21 cellular contexts compared by ENCODE assay signal in genomic region chr9:93669958-93670207, GRCh38.
A peak's percentile ranks its signal among the peaks of the same experiment; 100 is the strongest.
DNase-seq lines count a peak whose midpoint lies in the region; ATAC-seq and TF ChIP-seq lines count a peak whose summit lies in the region.
"Had no signal": no experiment of that assay in that cellular context is flagged by ENCODE, and none has a peak within 500 bp of the region (broad histone marks: within the 10 kb centered on the region; RNA-seq: fewer than 3 reads in every experiment).

No MANE protein-coding gene starts in this region.

- no peak overlapping the region for H3K9ac ChIP-seq in smooth muscle cell (ENCODE audit: low read depth)

- TF ChIP-seq EP300 in upper lobe of left lung (IDR thresholded peaks at IDR 0.05) = no peak

- H3K9me3 ChIP-seq in upper lobe of left lung (no peaks in the 10 kb centered on the region), smooth muscle cell (replicated peaks; ENCODE audit: low read depth) (no peaks in the 10 kb centered on the region)
- H3K9me3 ChIP-seq: thoracic aorta had no signal

- H3K27me3 ChIP-seq in upper lobe of left lung (no peaks in the 10 kb centered on the region), smooth muscle cell (ENCODE audit: low read depth) (no peaks in the 10 kb centered on the region)
- H3K27me3 ChIP-seq: cardiac muscle cell had no signal

- H3K27me3 Mint-ChIP-seq in activated CD4-positive, alpha-beta memory T cell treated with anti-CD3 and anti-CD28 coated beads, Interleukin-2, amount 10 ng/mL, durations not matched to agents 7 days and 5 days = no peaks in the 10 kb centered on the region
- H3K27me3 Mint-ChIP-seq: CD4-positive, CD25-positive, alpha-beta regulatory T cell had no signal

- no peak overlapping the region for H2AFZ ChIP-seq in smooth muscle cell (ENCODE audit: low read depth)

- no peak for TF ChIP-seq CTCF in upper lobe of left lung (IDR thresholded peaks at IDR 0.05)
- no peak for TF ChIP-seq CTCF in coronary artery (IDR thresholded peaks at IDR 0.05)
- TF ChIP-seq CTCF in smooth muscle cell (IDR thresholded peaks at IDR 0.05; ENCODE audit: borderline replicate concordance, insufficient read depth, poor library complexity, severe bottlenecking) = no peak

- no peak overlapping the region for H3K4me3 Mint-ChIP-seq in activated CD4-positive, alpha-beta memory T cell treated with anti-CD3 and anti-CD28 coated beads, Interleukin-2, amount 10 ng/mL, durations not matched to agents 7 days and 5 days
- H3K4me3 Mint-ChIP-seq: CD4-positive, CD25-positive, alpha-beta regulatory T cell; nephron had no signal

- no peaks in the 10 kb centered on the region for H3K9me3 Mint-ChIP-seq in activated CD4-positive, alpha-beta memory T cell treated with anti-CD3 and anti-CD28 coated beads, Interleukin-2, amount 10 ng/mL, durations not matched to agents 7 days and 5 days
- H3K9me3 Mint-ChIP-seq: nephron had no signal

- no peaks in the 10 kb centered on the region for H3K4me1 Mint-ChIP-seq in activated CD4-positive, alpha-beta memory T cell treated with anti-CD3 and anti-CD28 coated beads, Interleukin-2, amount 10 ng/mL, durations not matched to agents 7 days and 5 days
- H3K4me1 Mint-ChIP-seq: nephron had no signal

- no peaks in the 10 kb centered on the region for H3K4me1 ChIP-seq in upper lobe of left lung
- H3K4me1 ChIP-seq in smooth muscle cell (ENCODE audit: low read depth) = no peaks in the 10 kb centered on the region

- H3K36me3 Mint-ChIP-seq in activated CD4-positive, alpha-beta memory T cell treated with anti-CD3 and anti-CD28 coated beads, Interleukin-2, amount 10 ng/mL, durations not matched to agents 7 days and 5 days (ENCODE audit: low read depth) = peaks cover 14% of the 10 kb centered on the region

- ATAC-seq in left cardiac atrium (no peak), upper lobe of left lung (ENCODE audit: low FRiP score in 2 of 2) (peak; percentile 1 to 24)

- peaks cover 27% of the 10 kb centered on the region for H4K20me1 ChIP-seq in smooth muscle cell (ENCODE audit: low read depth)

- TF ChIP-seq POLR2A in upper lobe of left lung (IDR thresholded peaks at IDR 0.05) = no peak

- H3K27ac Mint-ChIP-seq in activated CD4-positive, alpha-beta memory T cell treated with anti-CD3 and anti-CD28 coated beads, Interleukin-2, amount 10 ng/mL, durations not matched to agents 7 days and 5 days = no peak overlapping the region

- intact Hi-C loops in cardiac septum (cut with DNase I) = no loop called here
- intact Hi-C loops in left cardiac atrium (cut with DNase I) = no loop called here

- peaks cover 0 to 52% (median 43%) of the 10 kb centered on the region in 4 donors for H3K36me3 ChIP-seq in upper lobe of left lung
- H3K36me3 ChIP-seq in smooth muscle cell (ENCODE audit: low read depth) = no peaks in the 10 kb centered on the region
- H3K36me3 ChIP-seq: cardiac muscle cell had no signal

- POLR2A ChIA-PET in activated CD4-positive, alpha-beta memory T cell treated with anti-CD3 and anti-CD28 coated beads, Interleukin-2, amount 10 ng/mL, durations not matched to agents 7 days and 5 days (lab: Charles Lee) = no interaction called here

- H3K27ac ChIP-seq in upper lobe of left lung = no peak overlapping the region
- H3K27ac ChIP-seq in coronary artery = no peak overlapping the region
- H3K27ac ChIP-seq in smooth muscle cell (ENCODE audit: low read depth) = no peak overlapping the region
- H3K27ac ChIP-seq: cardiac muscle cell, epithelial cell of prostate, thoracic aorta had no signal

- DNase-seq in cardiac septum (ENCODE audit: low spot score) (peak; percentile 35), left cardiac atrium (no peak), RPMI7951 (ENCODE audit: low read depth) (peak; percentile 13), foreskin melanocyte (peak; percentile 38), upper lobe of left lung (no peak), coronary artery (ENCODE audit: low spot score) (no peak), smooth muscle cell (lab: John Stamatoyannopoulos, UW; ENCODE audit: unreplicated experiment) (no peak)
- no peak for DNase-seq in activated CD4-positive, alpha-beta memory T cell treated with anti-CD3 and anti-CD28 coated beads, Interleukin-2, amount 10 ng/mL, durations not matched to agents 7 days and 5 days
- DNase-seq: activated gamma-delta T cell; CD4-positive, CD25-positive, alpha-beta regulatory T cell; GDM1; KG1; NCI-H146; NCI-H526 treated with DMSO at 0.1 percent for 48 hours; small intestine; stimulated activated naive CD4-positive, alpha-beta T cell; T1000 had no signal

- WGBS in upper lobe of left lung, 2 donors = 71 to 74% methylated on average over 3 of the region's 3 CpGs
- 81% methylated on average over 3 of the region's 3 CpGs for WGBS in smooth muscle cell (ENCODE audit: low lambda C conversion rate)

- H3K79me2 ChIP-seq in smooth muscle cell (ENCODE audit: low read depth) = no peaks in the 10 kb centered on the region

- H3F3A ChIP-seq in smooth muscle cell (ENCODE audit: low read depth) = no peaks in the 10 kb centered on the region

- CTCF ChIA-PET in activated CD4-positive, alpha-beta memory T cell treated with anti-CD3 and anti-CD28 coated beads, Interleukin-2, amount 10 ng/mL, durations not matched to agents 7 days and 5 days (lab: Charles Lee) = no interaction called here

- H3K4me2 ChIP-seq in smooth muscle cell = no peak overlapping the region

- H3K4me3 ChIP-seq in upper lobe of left lung (no peak overlapping the region), coronary artery (no peak overlapping the region), smooth muscle cell (no peak overlapping the region)
- H3K4me3 ChIP-seq: cardiac muscle cell, thoracic aorta had no signal

Comparison
In these comparisons a context has a peak if more than half of its experiments do, and no peak if none do; other contexts are left out.
1. DNase-seq: peak in cardiac septum (single experiment), RPMI7951 (single experiment) and foreskin melanocyte (single experiment); none in left cardiac atrium (single experiment), upper lobe of left lung (0 of 2), activated CD4-positive, alpha-beta memory T cell treated with anti-CD3 and anti-CD28 coated beads, Interleukin-2, amount 10 ng/mL, durations not matched to agents 7 days and 5 days (single experiment), coronary artery (single experiment) and smooth muscle cell (single experiment).
2. ATAC-seq: peak in upper lobe of left lung (2 of 2); none in left cardiac atrium (0 of 2).